8 cellular contexts compared by ENCODE assay signal in genomic region chr11:119148855-119149370, GRCh38. TPM values are rescaled to one million over a fixed set of nuclear protein-coding genes. Genes with fewer than 3 reads are reported as not detected.
A peak's percentile ranks its signal among the peaks of the same experiment; 100 is the strongest.
DNase-seq lines count a peak whose midpoint lies in the region; ATAC-seq, FAIRE-seq and TF ChIP-seq lines count a peak whose summit lies in the region.

ABCG4 (plus strand) TSS chr11:119149052; CDS start chr11:119149966, 914 bp downstream.

- H3K9me3 ChIP-seq in mononuclear cell (ENCODE audit: low read depth, low read length) (no peaks in the 10 kb centered on the region), upper lobe of left lung (no peaks in the 10 kb centered on the region)

- TF ChIP-seq CTCF in dorsolateral prefrontal cortex (IDR thresholded peaks at IDR 0.05 in 54 of 56, conservative IDR thresholded peaks at IDR 0.05 in 2 of 56; ENCODE audit: low read depth in 1 of 56, partially characterized antibody in 56 of 56) = no peak
- TF ChIP-seq CTCF in upper lobe of left lung (IDR thresholded peaks at IDR 0.05) = no peak

- WGBS in upper lobe of left lung, 2 donors = 0 to 2% methylated on average over 9 to 16 of the region's 58 CpGs

- H3K27me3 Mint-ChIP-seq in T-helper 1 cell treated with Interleukin-12 subunit alpha and Interleukin-12 subunit beta and Interleukin-4 antibody, amounts not matched to agents 30 μg/mL and 1 μg/mL, for 36 hours (ENCODE audit: low read depth) = peaks cover 80% of the 10 kb centered on the region

- H3K27ac Mint-ChIP-seq in T-helper 1 cell treated with Interleukin-12 subunit alpha and Interleukin-12 subunit beta and Interleukin-4 antibody, amounts not matched to agents 30 μg/mL and 1 μg/mL, for 36 hours = no peak within 1 kb of the TSS

- H3K4me3 ChIP-seq in dorsolateral prefrontal cortex (peak within 1 kb of the TSS; percentile 52 to 85 (median 71)), mononuclear cell (ENCODE audit: low read length) (peak within 1 kb of the TSS; percentile 30), upper lobe of left lung (peak within 1 kb of the TSS; percentile 55 to 66 (median 62))

- no peaks in the 10 kb centered on the region for H3K9me3 Mint-ChIP-seq in T-helper 1 cell treated with Interleukin-12 subunit alpha and Interleukin-12 subunit beta and Interleukin-4 antibody, amounts not matched to agents 30 μg/mL and 1 μg/mL, for 36 hours

- intact Hi-C loops in dorsolateral prefrontal cortex (cut with DNase I) = no loop called here

- no peaks in the 10 kb centered on the region for H3K36me3 Mint-ChIP-seq in T-helper 1 cell treated with Interleukin-12 subunit alpha and Interleukin-12 subunit beta and Interleukin-4 antibody, amounts not matched to agents 30 μg/mL and 1 μg/mL, for 36 hours (ENCODE audit: low read depth)

- H3K4me3 Mint-ChIP-seq in T-helper 1 cell treated with Interleukin-12 subunit alpha and Interleukin-12 subunit beta and Interleukin-4 antibody, amounts not matched to agents 30 μg/mL and 1 μg/mL, for 36 hours = peak within 1 kb of the TSS; percentile 67

- H3K36me3 ChIP-seq in upper lobe of left lung = no peaks in the 10 kb centered on the region

- peak within 1 kb of the TSS in 21 of 59 donors; percentile 3 to 71 (median 39) for H3K27ac ChIP-seq in dorsolateral prefrontal cortex
- H3K27ac ChIP-seq in upper lobe of left lung = peak within 1 kb of the TSS in 1 of 4 donors; percentile 14

- no peak for TF ChIP-seq POLR2A in upper lobe of left lung (IDR thresholded peaks at IDR 0.05)

- H3K4me1 ChIP-seq in mononuclear cell (ENCODE audit: insufficient read depth, low read length) = peaks cover 14% of the 10 kb centered on the region
- H3K4me1 ChIP-seq in upper lobe of left lung = peaks cover 12 to 24% (median 16%) of the 10 kb centered on the region in 4 donors

- ATAC-seq in upper lobe of left lung (ENCODE audit: low FRiP score in 2 of 2) (peak in 1 of 2 donors; percentile 56), HG02852 (IDR thresholded peaks at IDR 0.05; ENCODE audit: unreplicated experiment) (no peak)

- no peak for TF ChIP-seq EP300 in upper lobe of left lung (IDR thresholded peaks at IDR 0.05)

- H3K4me1 Mint-ChIP-seq in T-helper 1 cell treated with Interleukin-12 subunit alpha and Interleukin-12 subunit beta and Interleukin-4 antibody, amounts not matched to agents 30 μg/mL and 1 μg/mL, for 36 hours (ENCODE audit: low read depth) = peaks cover 9% of the 10 kb centered on the region

- FAIRE-seq in GM19239 (lab: Jason Lieb, UNC) = no peak

- H3K27me3 ChIP-seq in dorsolateral prefrontal cortex = no peaks in the 10 kb centered on the region
- peaks cover 64% of the 10 kb centered on the region for H3K27me3 ChIP-seq in mononuclear cell (ENCODE audit: insufficient read depth, low read length)
- peaks cover 0 to 23% (median 13%) of the 10 kb centered on the region in 4 donors for H3K27me3 ChIP-seq in upper lobe of left lung

- DNase-seq in NCI-H1417 (lab: John Stamatoyannopoulos, UW) = peak; percentile 12 to 61 (median 56)
- no peak for DNase-seq in NCI-H1417 treated with DMSO at 0.1 percent for 48 hours (lab: John Stamatoyannopoulos, UW)
- DNase-seq in dorsolateral prefrontal cortex = peak in 4 of 10 donors; percentile 18 to 64 (median 59)
- peak in 1 of 2 donors; percentile 88 for DNase-seq in upper lobe of left lung
- no peak for DNase-seq in GM19239 (ENCODE audit: insufficient read length, low spot score)

RNA-seq across cellular contexts. Expression of gene ABCG4, which starts in this region (rescaled TPM):
- total RNA-seq in dorsolateral prefrontal cortex = 10 to 100 TPM in 116 of 120 experiments, 1 to 10 TPM in 4; 5.2 to 31.5 (median 18.1) TPM
- 0.10 TPM for total RNA-seq in mononuclear cell
- total RNA-seq in upper lobe of left lung = under 1 TPM in 2 of 6 donors, not detected in 4; 0.06 to 0.78 TPM

Comparison
In these comparisons a context has a peak if more than half of its experiments do, and no peak if none do; other contexts are left out.
1. DNase-seq: peak in NCI-H1417 (3 of 3); none in NCI-H1417 treated with DMSO at 0.1 percent for 48 hours (single experiment) and GM19239 (single experiment).
2. Peak in every context shown above with its lines, with median percentiles within 50 percentile points of each other: H3K4me3 ChIP-seq.